In the genomic region with DNA sequence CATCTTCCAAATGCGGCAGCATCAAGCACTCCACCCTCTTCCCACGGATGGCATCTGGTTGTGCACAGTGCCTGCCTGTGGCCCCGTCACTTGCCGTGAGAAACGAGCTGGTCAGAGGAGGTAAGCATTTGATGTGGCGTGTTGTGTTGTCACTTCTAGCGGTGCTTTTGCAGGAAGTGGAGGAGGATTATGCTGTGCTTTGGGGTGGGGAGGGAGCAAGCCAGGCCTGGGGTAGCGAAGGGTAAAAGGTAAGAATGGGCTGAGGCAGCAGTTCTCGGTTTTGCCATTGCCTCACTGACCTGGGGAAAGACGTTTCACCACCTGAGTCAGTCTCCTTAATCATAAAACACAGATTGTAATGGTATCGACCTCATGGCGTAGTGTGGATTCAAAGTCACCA, we compare ENCODE assay signal across 9 cellular contexts. TPM values are rescaled to one million over a fixed set of nuclear protein-coding genes. Genes with fewer than 3 reads are reported as not detected.
DNase-seq lines count a peak whose midpoint lies in the region; ATAC-seq and TF ChIP-seq lines count a peak whose summit lies in the region.
"Had no signal": no experiment of that assay in that cellular context is flagged by ENCODE, and none has a peak within 500 bp of the region (broad histone marks: within the 10 kb centered on the region; RNA-seq: fewer than 3 reads in every experiment).

No MANE protein-coding gene starts in this region.

- no peaks in the 10 kb centered on the region for H3K27me3 ChIP-seq in Loucy (ENCODE audit: insufficient read depth, low read length, poor library complexity, severe bottlenecking)
- no peaks in the 10 kb centered on the region for H3K27me3 ChIP-seq in endodermal cell (ENCODE audit: control insufficient read depth, insufficient read depth, low read length, poor library complexity, severe bottlenecking)

- H3K36me3 ChIP-seq in Loucy (ENCODE audit: insufficient read depth, low read length) (peaks cover 45% of the 10 kb centered on the region; the same call in 1 of the 2 replicates), endodermal cell (ENCODE audit: control insufficient read depth, insufficient read depth, low read length) (peaks cover 60% of the 10 kb centered on the region)

- 95 to 98% methylated on average over 7 to 12 of the region's 12 CpGs for WGBS in endodermal cell (ENCODE audit: insufficient coverage in 1 of 2, insufficient read length in 1 of 2), 2 experiments

- H3K4me3 ChIP-seq in Loucy (ENCODE audit: low read length, poor library complexity, severe bottlenecking) (peak overlapping the region; percentile 21), endodermal cell (ENCODE audit: low read length) (no peak overlapping the region)

- TF ChIP-seq CTCF in Loucy (conservative IDR thresholded peaks at IDR 0.05; ENCODE audit: low read length) (no peak), endodermal cell (conservative IDR thresholded peaks at IDR 0.05) (no peak)

- H2AFZ ChIP-seq in Loucy (ENCODE audit: low read length) = no peak overlapping the region

- peak overlapping the region; percentile 56 for H3K27ac Mint-ChIP-seq in endodermal cell

- H3K9me3 Mint-ChIP-seq in endodermal cell = no peaks in the 10 kb centered on the region

- peaks cover 21% of the 10 kb centered on the region for H3K79me2 ChIP-seq in Loucy (ENCODE audit: insufficient read depth, low read length)

- no peaks in the 10 kb centered on the region for H3K9me3 ChIP-seq in Loucy (ENCODE audit: insufficient read depth, low read depth, low read length)
- no peaks in the 10 kb centered on the region for H3K9me3 ChIP-seq in endodermal cell (ENCODE audit: control insufficient read depth, low read length)

- H3K4me2 ChIP-seq in Loucy (ENCODE audit: low read depth, low read length, poor library complexity, severe bottlenecking) = peak overlapping the region; percentile 94

- H3K27me3 Mint-ChIP-seq in endodermal cell (ENCODE audit: insufficient read depth) = no peaks in the 10 kb centered on the region

- DNase-seq in activated CD8-positive, alpha-beta memory T cell treated with anti-CD3 and anti-CD28 coated beads for 24 hours = peak; percentile 80
- no peak for DNase-seq in endodermal cell
- DNase-seq in stimulated activated CD8-positive, alpha-beta memory T cell treated with anti-CD3 and anti-CD28 coated beads, Interleukin-12 subunit alpha, Interleukin-12 subunit beta, amount 100 ng/mL, for 1 hour (ENCODE audit: low read depth) = peak; percentile 36
- no peak for DNase-seq in NCI-H1105 treated with DMSO at 0.1 percent for 48 hours (lab: John Stamatoyannopoulos, UW)

- no peak overlapping the region for H3K27ac ChIP-seq in endodermal cell (ENCODE audit: low read depth, low read length)

- ATAC-seq in HG02981 (IDR thresholded peaks at IDR 0.05; ENCODE audit: unreplicated experiment) (no peak), HG03457 (IDR thresholded peaks at IDR 0.05; ENCODE audit: unreplicated experiment) (no peak), GM21423 (IDR thresholded peaks at IDR 0.05; ENCODE audit: unreplicated experiment) (no peak)
- ATAC-seq: HCT116 had no signal

- H3K9ac ChIP-seq in Loucy (ENCODE audit: low read depth, low read length, poor library complexity, severe bottlenecking) (peak overlapping the region; percentile 16), endodermal cell (ENCODE audit: extremely low read depth, low read length, poor library complexity, severe bottlenecking) (no peak overlapping the region)

- H3K36me3 Mint-ChIP-seq in endodermal cell (ENCODE audit: low read depth) = peaks cover 50% of the 10 kb centered on the region

- H3K4me1 ChIP-seq in Loucy (ENCODE audit: insufficient read depth, low read length, poor library complexity, severe bottlenecking) = peaks cover 14% of the 10 kb centered on the region
- peaks cover 10% of the 10 kb centered on the region for H3K4me1 ChIP-seq in endodermal cell (ENCODE audit: control insufficient read depth, insufficient read depth, low read length)

- peaks cover 5% of the 10 kb centered on the region for H4K20me1 ChIP-seq in Loucy (ENCODE audit: insufficient read depth, low read length, poor library complexity, severe bottlenecking)

- H3K4me1 Mint-ChIP-seq in endodermal cell = peaks cover 13% of the 10 kb centered on the region

- no peaks in the 10 kb centered on the region for H3F3A ChIP-seq in Loucy (ENCODE audit: low read depth)

- no peaks in the 10 kb centered on the region for H3K9me2 ChIP-seq in Loucy (replicated peaks; ENCODE audit: low read depth, low read length)

- H3K4me3 Mint-ChIP-seq in endodermal cell = no peak overlapping the region

RNA-seq across cellular contexts. Expression of a gene that starts 2.3 kb away (rescaled TPM):
- total RNA-seq in endodermal cell = 10 to 100 TPM; 42.3 to 53.8 TPM
- 42.0 TPM for polyA plus RNA-seq in endodermal cell (2013, experiment 1 of 2)
- 35.6 TPM for polyA plus RNA-seq in endodermal cell (2013, experiment 2 of 2)

RNA-seq across cellular contexts. Expression of a gene that starts 30.7 kb away (rescaled TPM):
- 10 to 100 TPM; 37.9 to 42.9 TPM for total RNA-seq in endodermal cell
- polyA plus RNA-seq in endodermal cell (2013, experiment 1 of 2) = 28.4 TPM
- polyA plus RNA-seq in endodermal cell (2013, experiment 2 of 2) = 23.8 TPM

RNA-seq across cellular contexts. Expression of a gene that starts 44.9 kb away (rescaled TPM):
- total RNA-seq in endodermal cell = 10 to 100 TPM; 42.9 to 71.4 TPM
- 0.93 TPM for polyA plus RNA-seq in endodermal cell (2013, experiment 1 of 2)
- polyA plus RNA-seq in endodermal cell (2013, experiment 2 of 2) = 1.1 TPM

Comparison
In these comparisons a context has a peak if more than half of its experiments do, and no peak if none do; other contexts are left out.
1. DNase-seq: peak in activated CD8-positive, alpha-beta memory T cell treated with anti-CD3 and anti-CD28 coated beads for 24 hours (single experiment) and stimulated activated CD8-positive, alpha-beta memory T cell treated with anti-CD3 and anti-CD28 coated beads, Interleukin-12 subunit alpha, Interleukin-12 subunit beta, amount 100 ng/mL, for 1 hour (single experiment); none in endodermal cell (single experiment) and NCI-H1105 treated with DMSO at 0.1 percent for 48 hours (single experiment).